In the genomic region with DNA sequence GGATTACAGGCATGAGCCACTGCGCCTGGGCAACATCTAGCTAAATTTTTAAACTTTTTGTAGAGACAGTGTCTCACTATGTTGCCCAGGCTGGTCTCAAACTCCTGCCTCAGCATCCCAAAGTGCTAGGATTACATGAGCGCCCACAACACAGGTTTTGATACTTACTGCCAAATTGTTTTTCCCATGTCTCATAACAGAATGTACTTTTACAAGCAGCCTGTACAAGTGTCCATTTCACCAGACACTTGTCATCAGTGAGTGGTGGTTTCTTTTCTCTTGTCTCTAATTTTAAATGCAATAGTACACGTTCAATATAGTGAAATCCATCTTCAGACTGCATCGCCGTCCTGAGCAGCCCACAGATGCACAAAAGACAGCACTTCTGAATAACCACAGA, we compare ENCODE assay signal across 23 cellular contexts.
"Had no signal": no experiment of that assay in that cellular context is flagged by ENCODE, and none has a peak within 500 bp of the region (broad histone marks: within the 10 kb centered on the region; RNA-seq: fewer than 3 reads in every experiment).

No MANE protein-coding gene starts in this region.

- H3K4me3 Mint-ChIP-seq: activated naive CD4-positive, alpha-beta T cell treated with anti-CD3 and anti-CD28 coated beads, Interleukin-2, amount 50 U/mL, for 24 hours; dendritic cell treated with granulocyte-macrophage colony-stimulating factor and Interleukin-4, amounts not matched to agents 40 ng/mL and 50 ng/mL, for 4 days; naive thymus-derived CD4-positive, alpha-beta T cell; neural crest cell had no signal

- H3K4me1 Mint-ChIP-seq: neural crest cell had no signal

- H3K9me3 Mint-ChIP-seq: activated naive CD4-positive, alpha-beta T cell treated with anti-CD3 and anti-CD28 coated beads, Interleukin-2, amount 50 U/mL, for 24 hours; dendritic cell treated with granulocyte-macrophage colony-stimulating factor and Interleukin-4, amounts not matched to agents 40 ng/mL and 50 ng/mL, for 4 days had no signal

- ATAC-seq: body of pancreas; left lobe of liver; lower lobe of right lung; naive thymus-derived CD4-positive, alpha-beta T cell had no signal

- H3K27me3 Mint-ChIP-seq: activated naive CD4-positive, alpha-beta T cell treated with anti-CD3 and anti-CD28 coated beads, Interleukin-2, amount 50 U/mL, for 24 hours; naive thymus-derived CD4-positive, alpha-beta T cell had no signal

- H3K36me3 Mint-ChIP-seq: activated naive CD4-positive, alpha-beta T cell treated with anti-CD3 and anti-CD28 coated beads, Interleukin-2, amount 50 U/mL, for 24 hours had no signal

- DNase-seq: activated CD4-positive, alpha-beta T cell treated with anti-CD3 and anti-CD28 coated beads for 48 hours; activated CD8-positive, alpha-beta memory T cell treated with anti-CD3 and anti-CD28 coated beads, Interleukin-2, amount 50 U/mL, for 4 hours; activated gamma-delta T cell treated with Interleukin-2 at 50 U/mL for 16 hours; activated T-cell treated with anti-CD3 and anti-CD28 coated beads, Interleukin-2, amount 50 U/mL, for 48 hours; anterior cingulate cortex; body of pancreas; effector CD4-positive, alpha-beta T cell; erythroblast; foreskin fibroblast; kidney; lower lobe of right lung; naive thymus-derived CD4-positive, alpha-beta T cell; stimulated activated CD4-positive, alpha-beta T cell treated with anti-CD3 and anti-CD28 coated beads, Interleukin-12 subunit alpha, Interleukin-12 subunit beta, amount 100 ng/mL, for 4 hours; stimulated activated CD4-positive, alpha-beta T cell treated with anti-CD3 and anti-CD28 coated beads, Interleukin-4, amount 100 ng/mL, for 4 hours; stomach; transverse colon; uterus had no signal

- H3K9me3 ChIP-seq: body of pancreas, lower lobe of right lung, prostate gland, stomach, suprapubic skin, transverse colon, uterus had no signal

- H3K27ac Mint-ChIP-seq: activated naive CD4-positive, alpha-beta T cell treated with anti-CD3 and anti-CD28 coated beads, Interleukin-2, amount 50 U/mL, for 24 hours; dendritic cell treated with granulocyte-macrophage colony-stimulating factor and Interleukin-4, amounts not matched to agents 40 ng/mL and 50 ng/mL, for 4 days; naive thymus-derived CD4-positive, alpha-beta T cell had no signal
